Comparison of ENCODE assay signal across 1 cellular context in the genomic region with DNA sequence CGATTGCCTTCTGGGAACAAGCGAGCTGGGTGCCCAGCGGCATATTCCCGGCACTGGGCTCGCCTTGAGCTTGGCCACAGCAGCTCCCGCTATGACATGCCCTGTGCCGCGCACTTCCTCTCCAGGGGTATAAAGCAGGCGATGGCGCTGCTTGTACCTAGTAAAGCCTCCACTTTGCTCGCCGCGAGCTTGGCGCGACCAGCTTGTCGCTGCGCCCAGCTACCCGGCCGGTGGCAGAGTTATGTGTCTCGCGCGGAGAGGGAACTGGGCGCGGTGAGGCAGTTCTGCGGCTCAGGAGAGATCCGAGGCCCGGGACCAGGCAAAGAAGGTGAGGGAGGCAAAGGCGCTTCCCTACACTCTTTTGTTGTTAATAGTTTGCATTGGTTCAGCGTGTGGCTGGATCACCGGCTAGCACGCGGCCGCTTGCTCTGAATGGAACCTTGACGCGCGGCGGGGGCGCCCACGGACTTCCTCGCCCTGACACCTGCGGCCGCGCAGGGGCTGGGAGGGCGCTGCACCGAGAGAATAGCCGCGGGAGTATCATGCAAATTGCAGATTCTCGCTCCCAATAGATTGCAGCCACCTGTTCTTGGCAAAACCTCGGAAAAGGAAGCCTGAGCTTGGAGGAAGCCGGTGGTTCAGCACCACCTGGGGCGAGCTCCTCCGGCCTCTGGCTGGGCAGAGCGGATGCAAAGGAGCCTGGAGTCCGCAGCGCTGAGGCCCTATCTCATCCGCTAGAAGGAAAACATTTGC.
TF ChIP-seq lines count a peak whose summit lies in the region.

No MANE protein-coding gene starts in this region.

TF ChIP-seq in SK-N-SH treated with all-trans-retinoic acid at 6 μM for 48 hours, 23 proteins besides CTCF, POLR2A, EP300 and RAD21 (continued from another document):
- no peak for TF ChIP-seq TSHZ2 (CRISPR knock-in tag; IDR thresholded peaks at IDR 0.05)
- TF ChIP-seq, protein P1, sequence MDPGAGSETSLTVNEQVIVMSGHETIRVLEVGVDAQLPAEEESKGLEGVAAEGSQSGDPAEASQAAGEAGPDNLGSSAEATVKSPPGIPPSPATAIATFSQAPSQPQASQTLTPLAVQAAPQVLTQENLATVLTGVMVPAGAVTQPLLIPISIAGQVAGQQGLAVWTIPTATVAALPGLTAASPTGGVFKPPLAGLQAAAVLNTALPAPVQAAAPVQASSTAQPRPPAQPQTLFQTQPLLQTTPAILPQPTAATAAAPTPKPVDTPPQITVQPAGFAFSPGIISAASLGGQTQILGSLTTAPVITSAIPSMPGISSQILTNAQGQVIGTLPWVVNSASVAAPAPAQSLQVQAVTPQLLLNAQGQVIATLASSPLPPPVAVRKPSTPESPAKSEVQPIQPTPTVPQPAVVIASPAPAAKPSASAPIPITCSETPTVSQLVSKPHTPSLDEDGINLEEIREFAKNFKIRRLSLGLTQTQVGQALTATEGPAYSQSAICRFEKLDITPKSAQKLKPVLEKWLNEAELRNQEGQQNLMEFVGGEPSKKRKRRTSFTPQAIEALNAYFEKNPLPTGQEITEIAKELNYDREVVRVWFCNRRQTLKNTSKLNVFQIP (CRISPR knock-in tag; IDR thresholded peaks at IDR 0.05; ENCODE audit: borderline replicate concordance, low read depth): no peak
- no peak for TF ChIP-seq ESRRG (CRISPR knock-in tag; IDR thresholded peaks at IDR 0.05)
